Comparison of ENCODE assay signal across 7 cellular contexts in genomic region chr14:64294672-64295413, GRCh38.
DNase-seq lines count a peak whose midpoint lies in the region; ATAC-seq lines count a peak whose summit lies in the region.

No MANE protein-coding gene starts in this region.

- no peak overlapping the region for H3K27ac ChIP-seq in caudate nucleus (ENCODE audit: low read depth, low read length)

- DNase-seq in NCI-H1694 (lab: John Stamatoyannopoulos, UW) = peak; percentile 55
- peak; percentile 59 for DNase-seq in activated CD4-positive, CD25-positive, alpha-beta regulatory T cell treated with anti-CD3 and anti-CD28 coated beads, Interleukin-2, amount 50 U/mL, for 16 hours (ENCODE audit: low read depth, low spot score)
- DNase-seq in caudate nucleus (lab: John Stamatoyannopoulos, UW) = peak in 36 of 61 donors; percentile 1 to 47 (median 10)
- DNase-seq in left kidney (ENCODE audit: low read depth, low spot score) = peak; percentile 74
- peak; percentile 87 for DNase-seq in stimulated activated CD4-positive, alpha-beta T cell treated with anti-CD3 and anti-CD28 coated beads, Interleukin-4, amount 100 ng/mL, for 1 hour

- ATAC-seq in GM18498 (IDR thresholded peaks at IDR 0.05; ENCODE audit: unreplicated experiment) = peak; percentile 81
- ATAC-seq in HG02642 (IDR thresholded peaks at IDR 0.05; ENCODE audit: poor library complexity, unreplicated experiment) = peak; percentile 81

Comparison
In these comparisons a context has a peak if more than half of its experiments do, and no peak if none do; other contexts are left out.
1. DNase-seq: peak in every context shown above with its lines; median percentile 87 in stimulated activated CD4-positive, alpha-beta T cell treated with anti-CD3 and anti-CD28 coated beads, Interleukin-4, amount 100 ng/mL, for 1 hour; 74 in left kidney; 59 in activated CD4-positive, CD25-positive, alpha-beta regulatory T cell treated with anti-CD3 and anti-CD28 coated beads, Interleukin-2, amount 50 U/mL, for 16 hours; 55 in NCI-H1694; 10 in caudate nucleus.